Comparison of ENCODE assay signal across 24 cellular contexts in genomic region chr1:63784083-63784482, GRCh38. TPM values are rescaled to one million over a fixed set of nuclear protein-coding genes. Genes with fewer than 3 reads are reported as not detected.
A peak's percentile ranks its signal among the peaks of the same experiment; 100 is the strongest.
DNase-seq lines count a peak whose midpoint lies in the region; ATAC-seq and TF ChIP-seq lines count a peak whose summit lies in the region.
"Had no signal": no experiment of that assay in that cellular context is flagged by ENCODE, and none has a peak within 500 bp of the region (broad histone marks: within the 10 kb centered on the region; RNA-seq: fewer than 3 reads in every experiment).

No MANE protein-coding gene starts in this region.

- no peaks in the 10 kb centered on the region for H3K9me3 Mint-ChIP-seq in H9
- no peaks in the 10 kb centered on the region for H3K9me3 Mint-ChIP-seq in activated naive CD4-positive, alpha-beta T cell treated with anti-CD3 and anti-CD28 coated beads, Interleukin-2, amount 50 U/mL, for 72 hours
- H3K9me3 Mint-ChIP-seq: CD4-positive, alpha-beta T cell had no signal

- peaks cover 90 to 94% of the 10 kb centered on the region in 2 experiments for H3K4me1 Mint-ChIP-seq in H9

- H3K36me3 Mint-ChIP-seq in H9 (ENCODE audit: insufficient read depth in 1 of 3, low read depth in 3 of 3): peaks cover 2 to 11% (median 3%) of the 10 kb centered on the region in 3 experiments; a peak in 6 of 7 replicates
- H3K36me3 Mint-ChIP-seq in activated naive CD4-positive, alpha-beta T cell treated with anti-CD3 and anti-CD28 coated beads, Interleukin-2, amount 50 U/mL, for 72 hours: no peaks in the 10 kb centered on the region

- no peak overlapping the region for H3K4ac ChIP-seq in H9 (ENCODE audit: low read depth, low read length)

- H2BK5ac ChIP-seq in H9 (ENCODE audit: insufficient read length, low read length): no peak overlapping the region

- H3K27me3 ChIP-seq in H9 (ENCODE audit: insufficient read depth, low read length) (no peaks in the 10 kb centered on the region), HUES64 (ENCODE audit: insufficient read depth, low read length) (no peaks in the 10 kb centered on the region), iPS-18a (ENCODE audit: control insufficient read depth, insufficient read depth, low read length) (no peaks in the 10 kb centered on the region), parathyroid adenoma (ENCODE audit: control insufficient read depth, insufficient read depth, low read length) (no peaks in the 10 kb centered on the region)
- H3K27me3 ChIP-seq: BLaER1 treated with 17β-estradiol and CSF1 and Interleukin-3, amounts not matched to agents 10 nM and 100 nM; SJCRH30 had no signal

- H3K27ac Mint-ChIP-seq in H9: peak overlapping the region; percentile 25 to 88 (median 37); a peak in 5 of 7 replicates
- H3K27ac Mint-ChIP-seq in activated naive CD4-positive, alpha-beta T cell treated with anti-CD3 and anti-CD28 coated beads, Interleukin-2, amount 50 U/mL, for 72 hours: no peak overlapping the region
- H3K27ac Mint-ChIP-seq: CD4-positive, alpha-beta T cell had no signal

- no peaks in the 10 kb centered on the region for H4K20me1 ChIP-seq in H9 (ENCODE audit: control insufficient read depth, insufficient read depth, insufficient read length)

- peaks cover 12% of the 10 kb centered on the region for H3K79me1 ChIP-seq in H9 (ENCODE audit: insufficient read depth, low read depth, low read length, poor library complexity, severe bottlenecking)

- H3K56ac ChIP-seq in H9 (ENCODE audit: insufficient read length, low read depth, low read length): no peak overlapping the region

- H4K5ac ChIP-seq in H9 (ENCODE audit: insufficient read length, low read depth, low read length): no peak overlapping the region

- no peak overlapping the region for H2BK12ac ChIP-seq in H9 (ENCODE audit: insufficient read length, low read depth, low read length)

- H3K14ac ChIP-seq in H9 (ENCODE audit: insufficient read depth, low read length): no peak overlapping the region

- no peak overlapping the region for H4K91ac ChIP-seq in H9 (ENCODE audit: insufficient read length, low read depth, low read length)

- H2BK120ac ChIP-seq in H9 (ENCODE audit: low read depth, low read length, poor library complexity, severe bottlenecking): no peak overlapping the region

- no peak overlapping the region for H2BK15ac ChIP-seq in H9 (ENCODE audit: low read depth, low read length)

- H3K4me2 ChIP-seq in H9 (ENCODE audit: insufficient read depth, insufficient read length, low read length): no peak overlapping the region
- no peak overlapping the region for H3K4me2 ChIP-seq in parathyroid adenoma (ENCODE audit: low read length)
- H3K4me2 ChIP-seq: A549; BLaER1 treated with 17β-estradiol and CSF1 and Interleukin-3, amounts not matched to agents 10 nM and 100 nM had no signal

- no peak overlapping the region for H3K9ac ChIP-seq in H9 (ENCODE audit: extremely low read depth, insufficient read length, low read length)
- H3K9ac ChIP-seq in HUES64 (ENCODE audit: low read depth, low read length): 0 out of 2 replicates have a peak overlapping the region, but pooled peaks have one; percentile 2
- H3K9ac ChIP-seq in iPS-18a (ENCODE audit: low read length): no peak overlapping the region
- H3K9ac ChIP-seq in parathyroid adenoma: no peak overlapping the region
- H3K9ac ChIP-seq: BLaER1 treated with 17β-estradiol and CSF1 and Interleukin-3, amounts not matched to agents 10 nM and 100 nM; GM23248 had no signal

- no peak overlapping the region for H2AK5ac ChIP-seq in H9 (ENCODE audit: insufficient read length, low read length)

- peak overlapping the region in 1 of 2 experiments; percentile 57; a peak in 2 of 5 replicates for H3K4me3 Mint-ChIP-seq in H9
- H3K4me3 Mint-ChIP-seq: CD4-positive, alpha-beta T cell had no signal

- no peaks in the 10 kb centered on the region for H3K27me3 Mint-ChIP-seq in H9 (ENCODE audit: low read depth)

- no peak overlapping the region for H3K27ac ChIP-seq in H9 (ENCODE audit: insufficient read length, low read depth, low read length)
- H3K27ac ChIP-seq in HUES64 (ENCODE audit: low read depth, low read length): peak overlapping the region; percentile 87
- H3K27ac ChIP-seq in iPS-18a (ENCODE audit: low read length): peak overlapping the region; percentile 5
- no peak overlapping the region for H3K27ac ChIP-seq in parathyroid adenoma
- H3K27ac ChIP-seq: BLaER1 treated with 17β-estradiol and CSF1 and Interleukin-3, amounts not matched to agents 10 nM and 100 nM; GM23248; HL-60; SJCRH30 had no signal

- H3K9me3 ChIP-seq in H9 (ENCODE audit: control insufficient read depth, low read depth, low read length) (no peaks in the 10 kb centered on the region), HUES64 (ENCODE audit: insufficient read depth, low read depth, low read length) (no peaks in the 10 kb centered on the region), iPS-18a (ENCODE audit: control insufficient read depth, low read depth, low read length) (no peaks in the 10 kb centered on the region), parathyroid adenoma (ENCODE audit: control insufficient read depth, low read length) (no peaks in the 10 kb centered on the region)
- H3K9me3 ChIP-seq: A549, SJCRH30 had no signal

- no peak overlapping the region for H3T11ph ChIP-seq in H9 (ENCODE audit: low read length)

- DNase-seq in H9 (no peak), T-helper 1 cell (no peak)
- DNase-seq in activated naive CD4-positive, alpha-beta T cell treated with anti-CD3 and anti-CD28 coated beads, Interleukin-2, amount 50 U/mL, for 72 hours (ENCODE audit: low spot score in 2 of 2): no peak
- DNase-seq: AML-193; CD4-positive, alpha-beta T cell; GM23248; Karpas-422; NCI-H1092 treated with DMSO at 0.1 percent for 48 hours; NCI-H146; NCI-H1930; NCI-H2107; NCI-H524 treated with DMSO at 0.1 percent for 48 hours; NCI-H774; SJCRH30 had no signal

- TF ChIP-seq CTCF in H9 (conservative IDR thresholded peaks at IDR 0.05) (no peak), parathyroid adenoma (IDR thresholded peaks at IDR 0.05) (no peak)

- H3K23ac ChIP-seq in H9 (ENCODE audit: insufficient read length, low read depth, low read length): no peak overlapping the region

- no peak overlapping the region for H2AFZ ChIP-seq in H9 (ENCODE audit: low read length)
- peak overlapping the region; percentile 38 for H2AFZ ChIP-seq in parathyroid adenoma
- H2AFZ ChIP-seq: GM23248 had no signal

- H2BK20ac ChIP-seq in H9 (ENCODE audit: low read depth, low read length, poor library complexity, severe bottlenecking): no peak overlapping the region

- no peaks in the 10 kb centered on the region for H3K36me3 ChIP-seq in HUES64 (ENCODE audit: insufficient read depth, low read length)
- no peaks in the 10 kb centered on the region for H3K36me3 ChIP-seq in iPS-18a (ENCODE audit: control insufficient read depth, low read depth, low read length)
- H3K36me3 ChIP-seq in parathyroid adenoma (ENCODE audit: control insufficient read depth, insufficient read depth, low read length): no peaks in the 10 kb centered on the region
- H3K36me3 ChIP-seq: BLaER1 treated with 17β-estradiol and CSF1 and Interleukin-3, amounts not matched to agents 10 nM and 100 nM; SJCRH30 had no signal

- H3K4me1 ChIP-seq in H9 (ENCODE audit: insufficient read depth, low read length) (peaks cover 58% of the 10 kb centered on the region), HUES64 (ENCODE audit: insufficient read depth, low read length) (peaks cover 88% of the 10 kb centered on the region), iPS-18a (ENCODE audit: control insufficient read depth, low read depth, low read length) (peaks cover 88% of the 10 kb centered on the region), parathyroid adenoma (no peaks in the 10 kb centered on the region)
- H3K4me1 ChIP-seq: SJCRH30 had no signal

- no peak overlapping the region for H4K8ac ChIP-seq in H9 (replicated peaks; ENCODE audit: insufficient read length, low read depth, low read length)

- H3K79me2 ChIP-seq in H9 (ENCODE audit: insufficient read depth, low read length) (peaks cover 57% of the 10 kb centered on the region), parathyroid adenoma (peaks cover 16% of the 10 kb centered on the region)

- no peak for ATAC-seq in activated naive CD4-positive, alpha-beta T cell treated with anti-CD3 and anti-CD28 coated beads, Interleukin-2, amount 50 U/mL, for 72 hours
- ATAC-seq in GM19452 (IDR thresholded peaks at IDR 0.05; ENCODE audit: unreplicated experiment): no peak
- ATAC-seq: A549, HCT116, HepG2, SK-N-SH treated with all-trans-retinoic acid at 6 μM for 48 hours had no signal

- no peak overlapping the region for H3K4me3 ChIP-seq in HUES64 (ENCODE audit: low read length)
- H3K4me3 ChIP-seq in iPS-18a (ENCODE audit: low read length): no peak overlapping the region
- no peak overlapping the region for H3K4me3 ChIP-seq in parathyroid adenoma (ENCODE audit: low read depth, low read length)
- H3K4me3 ChIP-seq: A549; BLaER1 treated with 17β-estradiol and CSF1 and Interleukin-3, amounts not matched to agents 10 nM and 100 nM; GM23248; SJCRH30 had no signal

- H3K23me2 ChIP-seq in H9 (ENCODE audit: insufficient read length, low read depth, low read length, poor library complexity, severe bottlenecking): no peaks in the 10 kb centered on the region

- no peak overlapping the region for H3K18ac ChIP-seq in H9 (ENCODE audit: insufficient read length, low read depth, low read length)

RNA-seq across cellular contexts. Expression of gene ROR1, which starts 10.3 kb away (rescaled TPM):
- 75.9 and 76.4 TPM in 2 replicates for total RNA-seq in H9 (2021)
- polyA plus RNA-seq in HUES64 (2013, experiment 1 of 2): 48.4 TPM
- polyA plus RNA-seq in HUES64 (2013, experiment 2 of 2): 42.9 TPM
- total RNA-seq in activated naive CD4-positive, alpha-beta T cell treated with anti-CD3 and anti-CD28 coated beads, Interleukin-2, amount 50 U/mL, for 72 hours: under 1 TPM in 1 of 2 donors, not detected in 1; 0.25 TPM
- total RNA-seq: CD4-positive, alpha-beta T cell had no signal

Comparison
In these comparisons a context has a peak if more than half of its experiments do, and no peak if none do; other contexts are left out.
1. H3K27ac ChIP-seq: peak in HUES64 (single experiment) and iPS-18a (single experiment); none in H9 (single experiment) and parathyroid adenoma (single experiment).
2. H3K27ac Mint-ChIP-seq: peak in H9 (3 of 3); none in activated naive CD4-positive, alpha-beta T cell treated with anti-CD3 and anti-CD28 coated beads, Interleukin-2, amount 50 U/mL, for 72 hours (0 of 2).
3. RNA of gene ROR1, which starts 10.3 kb away (total RNA-seq): 75.9 to 76.4 TPM in H9; 0.25 TPM in activated naive CD4-positive, alpha-beta T cell treated with anti-CD3 and anti-CD28 coated beads, Interleukin-2, amount 50 U/mL, for 72 hours; every median in the first group is over 10 times any median in the second.